2 cellular contexts compared by ENCODE assay signal in genomic region chr10:15084502-15084922, GRCh38.
TF ChIP-seq lines count a peak whose summit lies in the region.

No MANE protein-coding gene starts in this region.

TF ChIP-seq in HCT116, 20 proteins besides CTCF, POLR2A, EP300 and RAD21:
- TF ChIP-seq CEBPB (IDR thresholded peaks at IDR 0.05; ENCODE audit: low read depth) (no peak), ELF1 (IDR thresholded peaks at IDR 0.05; ENCODE audit: borderline replicate concordance, low read depth) (no peak), ZBTB33 (IDR thresholded peaks at IDR 0.05; ENCODE audit: extremely low read depth, insufficient replicate concordance, low read length) (no peak), EZH2 (IDR thresholded peaks at IDR 0.05) (no peak), CBX3 (IDR thresholded peaks at IDR 0.05; ENCODE audit: low read depth) (no peak), SIN3A (IDR thresholded peaks at IDR 0.05; ENCODE audit: low read depth) (no peak)

TF ChIP-seq in SK-N-SH, 30 proteins besides CTCF, POLR2A, EP300 and RAD21:
- TF ChIP-seq MXI1 (IDR thresholded peaks at IDR 0.05; ENCODE audit: low read depth, low read length), result no peak
- TF ChIP-seq RFX5 (IDR thresholded peaks at IDR 0.05; ENCODE audit: low read length), result no peak
- no peak for TF ChIP-seq FOXJ3 (CRISPR knock-in tag; IDR thresholded peaks at IDR 0.05)
- no peak for TF ChIP-seq TCF12 (IDR thresholded peaks at IDR 0.05)
- TF ChIP-seq GABPA (IDR thresholded peaks at IDR 0.05; ENCODE audit: low read depth), result no peak
- no peak for TF ChIP-seq RCOR1 (IDR thresholded peaks at IDR 0.05; ENCODE audit: low read length)
- no peak for TF ChIP-seq RXRA (IDR thresholded peaks at IDR 0.05; ENCODE audit: borderline replicate concordance, low read depth)
- no peak for TF ChIP-seq FOXM1 (IDR thresholded peaks at IDR 0.05; ENCODE audit: low read depth)
- no peak for TF ChIP-seq MAX (IDR thresholded peaks at IDR 0.05; ENCODE audit: low read depth)
- TF ChIP-seq EZH2phosphoT487 (IDR thresholded peaks at IDR 0.05; ENCODE audit: borderline replicate concordance, low read depth), result no peak
- no peak for TF ChIP-seq JUND (IDR thresholded peaks at IDR 0.05)
- TF ChIP-seq ELF1 (IDR thresholded peaks at IDR 0.05), result no peak
- no peak for TF ChIP-seq TEAD4 (IDR thresholded peaks at IDR 0.05; ENCODE audit: borderline replicate concordance, insufficient read depth)
- no peak for TF ChIP-seq MEF2A (IDR thresholded peaks at IDR 0.05; ENCODE audit: borderline replicate concordance, low read depth)
- TF ChIP-seq ZBTB33 (IDR thresholded peaks at IDR 0.05; ENCODE audit: borderline replicate concordance, low read depth), result no peak
- no peak for TF ChIP-seq POLR2AphosphoS5 (IDR thresholded peaks at IDR 0.05; ENCODE audit: low read depth, low read length)
- no peak for TF ChIP-seq NFIC (IDR thresholded peaks at IDR 0.05; ENCODE audit: borderline replicate concordance)
TF ChIP-seq in SK-N-SH: peak in this region for 0.
